ENCODE assay signal across 1 cellular context in the genomic region with DNA sequence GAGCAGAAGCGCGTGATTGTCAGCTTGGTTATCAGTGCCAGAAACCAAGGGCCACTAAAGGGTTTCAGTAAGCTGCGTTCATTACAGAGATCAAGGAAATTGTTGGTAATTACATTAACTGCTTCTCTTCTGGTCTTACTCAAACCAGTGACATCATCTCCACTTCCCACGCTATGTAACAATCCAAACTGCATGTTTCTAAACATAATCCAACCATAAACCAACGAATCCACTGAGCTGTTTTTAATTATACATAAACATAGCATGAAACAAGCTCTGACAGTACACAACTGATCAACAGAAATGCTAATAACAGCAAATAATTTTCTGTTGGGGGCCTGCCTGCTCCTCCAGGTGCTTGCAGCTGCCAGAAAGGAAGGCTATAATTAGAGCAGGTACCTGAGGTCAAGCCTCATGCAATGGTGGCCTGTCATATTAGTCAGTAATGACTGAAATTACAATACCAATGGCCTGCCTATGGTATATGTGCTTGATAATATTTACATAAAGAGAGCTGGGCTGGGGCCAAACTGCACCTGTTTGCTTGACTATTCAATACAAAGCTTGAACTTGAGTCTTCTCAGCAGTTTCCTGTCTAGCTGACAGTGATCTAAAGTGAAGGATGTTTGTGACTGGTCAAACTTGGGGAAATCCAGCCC.
TF ChIP-seq lines count a peak whose summit lies in the region.

No MANE protein-coding gene starts in this region.

TF ChIP-seq in K562, 482 proteins besides CTCF, POLR2A, EP300 and RAD21 (continued from another document and continues in another):
- TF ChIP-seq, protein P1, sequence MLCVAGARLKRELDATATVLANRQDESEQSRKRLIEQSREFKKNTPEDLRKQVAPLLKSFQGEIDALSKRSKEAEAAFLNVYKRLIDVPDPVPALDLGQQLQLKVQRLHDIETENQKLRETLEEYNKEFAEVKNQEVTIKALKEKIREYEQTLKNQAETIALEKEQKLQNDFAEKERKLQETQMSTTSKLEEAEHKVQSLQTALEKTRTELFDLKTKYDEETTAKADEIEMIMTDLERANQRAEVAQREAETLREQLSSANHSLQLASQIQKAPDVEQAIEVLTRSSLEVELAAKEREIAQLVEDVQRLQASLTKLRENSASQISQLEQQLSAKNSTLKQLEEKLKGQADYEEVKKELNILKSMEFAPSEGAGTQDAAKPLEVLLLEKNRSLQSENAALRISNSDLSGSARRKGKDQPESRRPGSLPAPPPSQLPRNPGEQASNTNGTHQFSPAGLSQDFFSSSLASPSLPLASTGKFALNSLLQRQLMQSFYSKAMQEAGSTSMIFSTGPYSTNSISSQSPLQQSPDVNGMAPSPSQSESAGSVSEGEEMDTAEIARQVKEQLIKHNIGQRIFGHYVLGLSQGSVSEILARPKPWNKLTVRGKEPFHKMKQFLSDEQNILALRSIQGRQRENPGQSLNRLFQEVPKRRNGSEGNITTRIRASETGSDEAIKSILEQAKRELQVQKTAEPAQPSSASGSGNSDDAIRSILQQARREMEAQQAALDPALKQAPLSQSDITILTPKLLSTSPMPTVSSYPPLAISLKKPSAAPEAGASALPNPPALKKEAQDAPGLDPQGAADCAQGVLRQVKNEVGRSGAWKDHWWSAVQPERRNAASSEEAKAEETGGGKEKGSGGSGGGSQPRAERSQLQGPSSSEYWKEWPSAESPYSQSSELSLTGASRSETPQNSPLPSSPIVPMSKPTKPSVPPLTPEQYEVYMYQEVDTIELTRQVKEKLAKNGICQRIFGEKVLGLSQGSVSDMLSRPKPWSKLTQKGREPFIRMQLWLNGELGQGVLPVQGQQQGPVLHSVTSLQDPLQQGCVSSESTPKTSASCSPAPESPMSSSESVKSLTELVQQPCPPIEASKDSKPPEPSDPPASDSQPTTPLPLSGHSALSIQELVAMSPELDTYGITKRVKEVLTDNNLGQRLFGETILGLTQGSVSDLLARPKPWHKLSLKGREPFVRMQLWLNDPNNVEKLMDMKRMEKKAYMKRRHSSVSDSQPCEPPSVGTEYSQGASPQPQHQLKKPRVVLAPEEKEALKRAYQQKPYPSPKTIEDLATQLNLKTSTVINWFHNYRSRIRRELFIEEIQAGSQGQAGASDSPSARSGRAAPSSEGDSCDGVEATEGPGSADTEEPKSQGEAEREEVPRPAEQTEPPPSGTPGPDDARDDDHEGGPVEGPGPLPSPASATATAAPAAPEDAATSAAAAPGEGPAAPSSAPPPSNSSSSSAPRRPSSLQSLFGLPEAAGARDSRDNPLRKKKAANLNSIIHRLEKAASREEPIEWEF (CRISPR knock-in tag; IDR thresholded peaks at IDR 0.05): peak; percentile 24; the same call in 1 of the 2 replicates
- TF ChIP-seq, protein P2, sequence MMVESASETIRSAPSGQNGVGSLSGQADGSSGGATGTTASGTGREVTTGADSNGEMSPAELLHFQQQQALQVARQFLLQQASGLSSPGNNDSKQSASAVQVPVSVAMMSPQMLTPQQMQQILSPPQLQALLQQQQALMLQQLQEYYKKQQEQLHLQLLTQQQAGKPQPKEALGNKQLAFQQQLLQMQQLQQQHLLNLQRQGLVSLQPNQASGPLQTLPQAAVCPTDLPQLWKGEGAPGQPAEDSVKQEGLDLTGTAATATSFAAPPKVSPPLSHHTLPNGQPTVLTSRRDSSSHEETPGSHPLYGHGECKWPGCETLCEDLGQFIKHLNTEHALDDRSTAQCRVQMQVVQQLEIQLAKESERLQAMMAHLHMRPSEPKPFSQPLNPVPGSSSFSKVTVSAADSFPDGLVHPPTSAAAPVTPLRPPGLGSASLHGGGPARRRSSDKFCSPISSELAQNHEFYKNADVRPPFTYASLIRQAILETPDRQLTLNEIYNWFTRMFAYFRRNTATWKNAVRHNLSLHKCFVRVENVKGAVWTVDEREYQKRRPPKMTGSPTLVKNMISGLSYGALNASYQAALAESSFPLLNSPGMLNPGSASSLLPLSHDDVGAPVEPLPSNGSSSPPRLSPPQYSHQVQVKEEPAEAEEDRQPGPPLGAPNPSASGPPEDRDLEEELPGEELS (CRISPR knock-in tag; IDR thresholded peaks at IDR 0.05; ENCODE audit: borderline replicate concordance): no peak
- TF ChIP-seq, protein P3, sequence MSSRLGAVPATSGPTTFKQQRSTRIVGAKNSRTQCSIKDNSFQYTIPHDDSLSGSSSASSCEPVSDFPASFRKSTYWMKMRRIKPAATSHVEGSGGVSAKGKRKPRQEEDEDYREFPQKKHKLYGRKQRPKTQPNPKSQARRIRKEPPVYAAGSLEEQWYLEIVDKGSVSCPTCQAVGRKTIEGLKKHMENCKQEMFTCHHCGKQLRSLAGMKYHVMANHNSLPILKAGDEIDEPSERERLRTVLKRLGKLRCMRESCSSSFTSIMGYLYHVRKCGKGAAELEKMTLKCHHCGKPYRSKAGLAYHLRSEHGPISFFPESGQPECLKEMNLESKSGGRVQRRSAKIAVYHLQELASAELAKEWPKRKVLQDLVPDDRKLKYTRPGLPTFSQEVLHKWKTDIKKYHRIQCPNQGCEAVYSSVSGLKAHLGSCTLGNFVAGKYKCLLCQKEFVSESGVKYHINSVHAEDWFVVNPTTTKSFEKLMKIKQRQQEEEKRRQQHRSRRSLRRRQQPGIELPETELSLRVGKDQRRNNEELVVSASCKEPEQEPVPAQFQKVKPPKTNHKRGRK (tag; IDR thresholded peaks at IDR 0.05): no peak
- TF ChIP-seq HDAC2 (IDR thresholded peaks at IDR 0.05) (0 out of 2 replicates have a peak, but pooled peaks have one; percentile 13), KDM1A (IDR thresholded peaks at IDR 0.05) (peak; percentile 53 to 62; a peak in 3 of 4 replicates), TCF3 (CRISPR knock-in tag; IDR thresholded peaks at IDR 0.05) (peak; percentile 18; the same call in 1 of the 2 replicates), LEF1 (IDR thresholded peaks at IDR 0.05) (0 out of 2 replicates have a peak, but pooled peaks have one; percentile 35), ZNF75A (CRISPR knock-in tag; IDR thresholded peaks at IDR 0.05) (0 out of 2 replicates have a peak, but pooled peaks have one; percentile 2), ETV1 (tag; conservative IDR thresholded peaks at IDR 0.05; ENCODE audit: low read depth) (0 out of 2 replicates have a peak, but pooled peaks have one; percentile 30), CEBPB (tag; IDR thresholded peaks at IDR 0.05) (0 out of 2 replicates have a peak, but pooled peaks have one; percentile 35), ZNF507 (tag; conservative IDR thresholded peaks at IDR 0.05) (0 out of 2 replicates have a peak, but pooled peaks have one; percentile 7), NFRKB (IDR thresholded peaks at IDR 0.05; ENCODE audit: low read depth) (no peak), NCOA6 (IDR thresholded peaks at IDR 0.05) (no peak), CREB1 (IDR thresholded peaks at IDR 0.05) (no peak), CREB1 (CRISPR knock-in tag; IDR thresholded peaks at IDR 0.05) (peak; percentile 43; the same call in 1 of the 2 replicates), HDAC6 (IDR thresholded peaks at IDR 0.05; ENCODE audit: low read depth, low read length) (no peak), NR2F6 (CRISPR knock-in tag; IDR thresholded peaks at IDR 0.05) (no peak), TEAD4 (IDR thresholded peaks at IDR 0.05; ENCODE audit: low read length) (0 out of 2 replicates have a peak, but pooled peaks have one; percentile 52), TEAD4 (CRISPR knock-in tag; IDR thresholded peaks at IDR 0.05; ENCODE audit: borderline replicate concordance) (no peak), RCOR1 (IDR thresholded peaks at IDR 0.05; ENCODE audit: borderline replicate concordance in 1 of 2, low read depth in 2 of 2, low read length in 2 of 2) (peak in 1 of 2 experiments; percentile 44; a peak in 1 of 4 replicates), SIRT6 (IDR thresholded peaks at IDR 0.05; ENCODE audit: low read depth, low read length) (no peak), PRMT5 (CRISPR knock-in tag; IDR thresholded peaks at IDR 0.05) (no peak), RBFOX2 (IDR thresholded peaks at IDR 0.05; ENCODE audit: low read depth, low read length) (no peak), BCOR (IDR thresholded peaks at IDR 0.05) (no peak), CHCHD3 (CRISPR knock-in tag; IDR thresholded peaks at IDR 0.05) (no peak), ZNF175 (CRISPR knock-in tag; IDR thresholded peaks at IDR 0.05; ENCODE audit: low read depth) (0 out of 2 replicates have a peak, but pooled peaks have one; percentile 1), MYC (IDR thresholded peaks at IDR 0.05; ENCODE audit: low read depth, low read length) (peak; percentile 11; the same call in 1 of the 2 replicates), MYC (CRISPR knock-in tag; IDR thresholded peaks at IDR 0.05; ENCODE audit: borderline replicate concordance, low read depth) (no peak), TAF15 (IDR thresholded peaks at IDR 0.05; ENCODE audit: low read depth, low read length) (no peak), CBFA2T3 (IDR thresholded peaks at IDR 0.05) (peak; percentile 56), SMAD4 (CRISPR knock-in tag; conservative IDR thresholded peaks at IDR 0.05) (0 out of 2 replicates have a peak, but pooled peaks have one; percentile 0), DACH1 (IDR thresholded peaks at IDR 0.05; ENCODE audit: partially characterized antibody) (peak; percentile 5), TCFL5 (CRISPR knock-in tag; conservative IDR thresholded peaks at IDR 0.05) (no peak), GABPB1 (CRISPR knock-in tag; IDR thresholded peaks at IDR 0.05) (0 out of 2 replicates have a peak, but pooled peaks have one; percentile 37), ATF1 (CRISPR knock-in tag; IDR thresholded peaks at IDR 0.05) (no peak), ATF1 (tag; IDR thresholded peaks at IDR 0.05) (peak; percentile 55; the same call in 1 of the 2 replicates), KAT2B (IDR thresholded peaks at IDR 0.05; ENCODE audit: low read depth, low read length) (no peak), L3MBTL2 (IDR thresholded peaks at IDR 0.05) (peak; percentile 37; the same call in 1 of the 2 replicates)
- TF ChIP-seq, protein P4, sequence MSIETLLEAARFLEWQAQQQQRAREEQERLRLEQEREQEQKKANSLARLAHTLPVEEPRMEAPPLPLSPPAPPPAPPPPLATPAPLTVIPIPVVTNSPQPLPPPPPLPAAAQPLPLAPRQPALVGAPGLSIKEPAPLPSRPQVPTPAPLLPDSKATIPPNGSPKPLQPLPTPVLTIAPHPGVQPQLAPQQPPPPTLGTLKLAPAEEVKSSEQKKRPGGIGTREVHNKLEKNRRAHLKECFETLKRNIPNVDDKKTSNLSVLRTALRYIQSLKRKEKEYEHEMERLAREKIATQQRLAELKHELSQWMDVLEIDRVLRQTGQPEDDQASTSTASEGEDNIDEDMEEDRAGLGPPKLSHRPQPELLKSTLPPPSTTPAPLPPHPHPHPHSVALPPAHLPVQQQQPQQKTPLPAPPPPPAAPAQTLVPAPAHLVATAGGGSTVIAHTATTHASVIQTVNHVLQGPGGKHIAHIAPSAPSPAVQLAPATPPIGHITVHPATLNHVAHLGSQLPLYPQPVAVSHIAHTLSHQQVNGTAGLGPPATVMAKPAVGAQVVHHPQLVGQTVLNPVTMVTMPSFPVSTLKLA (conservative IDR thresholded peaks at IDR 0.05): peak in 1 of 2 experiments; percentile 38; a peak in 1 of 4 replicates
- TF ChIP-seq, protein P5, sequence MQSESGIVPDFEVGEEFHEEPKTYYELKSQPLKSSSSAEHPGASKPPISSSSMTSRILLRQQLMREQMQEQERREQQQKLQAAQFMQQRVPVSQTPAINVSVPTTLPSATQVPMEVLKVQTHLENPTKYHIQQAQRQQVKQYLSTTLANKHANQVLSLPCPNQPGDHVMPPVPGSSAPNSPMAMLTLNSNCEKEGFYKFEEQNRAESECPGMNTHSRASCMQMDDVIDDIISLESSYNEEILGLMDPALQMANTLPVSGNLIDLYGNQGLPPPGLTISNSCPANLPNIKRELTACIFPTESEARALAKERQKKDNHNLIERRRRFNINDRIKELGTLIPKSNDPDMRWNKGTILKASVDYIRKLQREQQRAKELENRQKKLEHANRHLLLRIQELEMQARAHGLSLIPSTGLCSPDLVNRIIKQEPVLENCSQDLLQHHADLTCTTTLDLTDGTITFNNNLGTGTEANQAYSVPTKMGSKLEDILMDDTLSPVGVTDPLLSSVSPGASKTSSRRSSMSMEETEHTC (IDR thresholded peaks at IDR 0.05): peak; percentile 59; the same call in 1 of the 2 replicates
- TF ChIP-seq, protein P6, sequence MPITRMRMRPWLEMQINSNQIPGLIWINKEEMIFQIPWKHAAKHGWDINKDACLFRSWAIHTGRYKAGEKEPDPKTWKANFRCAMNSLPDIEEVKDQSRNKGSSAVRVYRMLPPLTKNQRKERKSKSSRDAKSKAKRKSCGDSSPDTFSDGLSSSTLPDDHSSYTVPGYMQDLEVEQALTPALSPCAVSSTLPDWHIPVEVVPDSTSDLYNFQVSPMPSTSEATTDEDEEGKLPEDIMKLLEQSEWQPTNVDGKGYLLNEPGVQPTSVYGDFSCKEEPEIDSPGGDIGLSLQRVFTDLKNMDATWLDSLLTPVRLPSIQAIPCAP (CRISPR knock-in tag; IDR thresholded peaks at IDR 0.05; ENCODE audit: borderline replicate concordance): no peak
- TF ChIP-seq, protein P7, sequence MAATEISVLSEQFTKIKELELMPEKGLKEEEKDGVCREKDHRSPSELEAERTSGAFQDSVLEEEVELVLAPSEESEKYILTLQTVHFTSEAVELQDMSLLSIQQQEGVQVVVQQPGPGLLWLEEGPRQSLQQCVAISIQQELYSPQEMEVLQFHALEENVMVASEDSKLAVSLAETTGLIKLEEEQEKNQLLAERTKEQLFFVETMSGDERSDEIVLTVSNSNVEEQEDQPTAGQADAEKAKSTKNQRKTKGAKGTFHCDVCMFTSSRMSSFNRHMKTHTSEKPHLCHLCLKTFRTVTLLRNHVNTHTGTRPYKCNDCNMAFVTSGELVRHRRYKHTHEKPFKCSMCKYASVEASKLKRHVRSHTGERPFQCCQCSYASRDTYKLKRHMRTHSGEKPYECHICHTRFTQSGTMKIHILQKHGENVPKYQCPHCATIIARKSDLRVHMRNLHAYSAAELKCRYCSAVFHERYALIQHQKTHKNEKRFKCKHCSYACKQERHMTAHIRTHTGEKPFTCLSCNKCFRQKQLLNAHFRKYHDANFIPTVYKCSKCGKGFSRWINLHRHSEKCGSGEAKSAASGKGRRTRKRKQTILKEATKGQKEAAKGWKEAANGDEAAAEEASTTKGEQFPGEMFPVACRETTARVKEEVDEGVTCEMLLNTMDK (IDR thresholded peaks at IDR 0.05; ENCODE audit: borderline replicate concordance, insufficient read depth, low read depth, low read length, poor library complexity, severe bottlenecking): no peak
- TF ChIP-seq, protein P8, sequence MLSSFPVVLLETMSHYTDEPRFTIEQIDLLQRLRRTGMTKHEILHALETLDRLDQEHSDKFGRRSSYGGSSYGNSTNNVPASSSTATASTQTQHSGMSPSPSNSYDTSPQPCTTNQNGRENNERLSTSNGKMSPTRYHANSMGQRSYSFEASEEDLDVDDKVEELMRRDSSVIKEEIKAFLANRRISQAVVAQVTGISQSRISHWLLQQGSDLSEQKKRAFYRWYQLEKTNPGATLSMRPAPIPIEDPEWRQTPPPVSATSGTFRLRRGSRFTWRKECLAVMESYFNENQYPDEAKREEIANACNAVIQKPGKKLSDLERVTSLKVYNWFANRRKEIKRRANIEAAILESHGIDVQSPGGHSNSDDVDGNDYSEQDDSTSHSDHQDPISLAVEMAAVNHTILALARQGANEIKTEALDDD (IDR thresholded peaks at IDR 0.05): peak; percentile 62
- TF ChIP-seq, protein P9, sequence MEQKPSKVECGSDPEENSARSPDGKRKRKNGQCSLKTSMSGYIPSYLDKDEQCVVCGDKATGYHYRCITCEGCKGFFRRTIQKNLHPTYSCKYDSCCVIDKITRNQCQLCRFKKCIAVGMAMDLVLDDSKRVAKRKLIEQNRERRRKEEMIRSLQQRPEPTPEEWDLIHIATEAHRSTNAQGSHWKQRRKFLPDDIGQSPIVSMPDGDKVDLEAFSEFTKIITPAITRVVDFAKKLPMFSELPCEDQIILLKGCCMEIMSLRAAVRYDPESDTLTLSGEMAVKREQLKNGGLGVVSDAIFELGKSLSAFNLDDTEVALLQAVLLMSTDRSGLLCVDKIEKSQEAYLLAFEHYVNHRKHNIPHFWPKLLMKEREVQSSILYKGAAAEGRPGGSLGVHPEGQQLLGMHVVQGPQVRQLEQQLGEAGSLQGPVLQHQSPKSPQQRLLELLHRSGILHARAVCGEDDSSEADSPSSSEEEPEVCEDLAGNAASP (IDR thresholded peaks at IDR 0.05): no peak
